In the genomic region with DNA sequence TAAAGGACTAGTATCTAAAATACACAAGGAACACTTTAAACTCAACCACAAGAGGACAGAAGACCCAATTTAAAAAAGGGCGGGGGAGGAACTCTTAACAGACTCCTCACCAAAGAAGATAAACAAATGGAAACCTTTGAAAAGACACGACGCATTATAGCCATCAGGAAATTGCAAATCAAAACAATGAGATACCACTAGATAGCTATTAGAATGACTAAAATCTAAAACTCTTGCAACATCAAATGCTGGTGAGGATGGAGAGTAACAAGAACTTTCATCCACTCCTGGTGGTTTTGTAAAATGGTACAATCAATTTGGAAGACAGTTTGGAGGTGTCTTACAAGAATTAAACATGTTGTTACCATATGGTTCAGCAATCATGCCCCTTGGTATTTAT, we compare ENCODE assay signal across 30 cellular contexts.
"Had no signal": no experiment of that assay in that cellular context is flagged by ENCODE, and none has a peak within 500 bp of the region (broad histone marks: within the 10 kb centered on the region; RNA-seq: fewer than 3 reads in every experiment).

No MANE protein-coding gene starts in this region.

- H3K9me3 ChIP-seq: colonic mucosa, esophagus squamous epithelium, lower lobe of right lung, prostate gland, right atrium auricular region, testis, tibial artery had no signal

- H3K36me3 ChIP-seq: colonic mucosa, esophagus squamous epithelium, heart right ventricle, lower lobe of right lung, prostate gland, right atrium auricular region, tibial artery had no signal

- H3K27ac ChIP-seq: colonic mucosa, esophagus squamous epithelium, heart right ventricle, lower lobe of right lung, prostate gland, right atrium auricular region, testis, tibial artery had no signal

- H3K9me3 Mint-ChIP-seq: nephron progenitor cell, type B pancreatic cell had no signal

- ATAC-seq: heart right ventricle; left colon; left ventricle myocardium superior; lower lobe of right lung; naive thymus-derived CD8-positive, alpha-beta T cell; sciatic nerve; stimulated activated effector memory CD8-positive, alpha-beta T cell treated with anti-CD3 and anti-CD28 coated beads, Interleukin-12 subunit alpha, Interleukin-12 subunit beta, amount 100 ng/mL, for 72 hours; stimulated activated naive CD8-positive, alpha-beta T cell treated with anti-CD3 and anti-CD28 coated beads, Interleukin-15, Interleukin-2, amounts not matched to agents 100 U/mL and 50 U/mL, for 24 hours had no signal

- H3K4me3 Mint-ChIP-seq: naive thymus-derived CD8-positive, alpha-beta T cell; nephron progenitor cell; stimulated activated effector memory CD8-positive, alpha-beta T cell treated with anti-CD3 and anti-CD28 coated beads, Interleukin-12 subunit alpha, Interleukin-12 subunit beta, amount 100 ng/mL, for 72 hours; type B pancreatic cell had no signal

- H3K4me2 ChIP-seq: smooth muscle cell had no signal

- H3K27me3 Mint-ChIP-seq: naive thymus-derived CD8-positive, alpha-beta T cell; type B pancreatic cell had no signal

- H3K4me3 ChIP-seq: colonic mucosa, esophagus squamous epithelium, heart right ventricle, lower lobe of right lung, prostate gland, right atrium auricular region, smooth muscle cell, testis, tibial artery had no signal

- H3K27me3 ChIP-seq: colonic mucosa, esophagus squamous epithelium, heart right ventricle, right atrium auricular region, testis, tibial artery had no signal

- H3K36me3 Mint-ChIP-seq: stimulated activated effector memory CD8-positive, alpha-beta T cell treated with anti-CD3 and anti-CD28 coated beads, Interleukin-12 subunit alpha, Interleukin-12 subunit beta, amount 100 ng/mL, for 72 hours; type B pancreatic cell had no signal

- H3K27ac Mint-ChIP-seq: naive thymus-derived CD8-positive, alpha-beta T cell; nephron progenitor cell; stimulated activated effector memory CD8-positive, alpha-beta T cell treated with anti-CD3 and anti-CD28 coated beads, Interleukin-12 subunit alpha, Interleukin-12 subunit beta, amount 100 ng/mL, for 72 hours; type B pancreatic cell had no signal

- DNase-seq: colonic mucosa; dermis blood vessel endothelial cell; effector memory CD4-positive, alpha-beta T cell; erythroblast; esophagus squamous epithelium; foreskin melanocyte; glutamatergic neuron; heart right ventricle; hippocampal formation; islet precursor cell; kidney glomerular epithelial cell; left colon; left ventricle myocardium superior; lower lobe of right lung; naive thymus-derived CD8-positive, alpha-beta T cell; nephron progenitor cell; nucleus accumbens; stimulated activated CD4-positive, alpha-beta T cell treated with anti-CD3 and anti-CD28 coated beads, Interleukin-2, amount 100 ng/mL, for 24 hours; stimulated activated CD4-positive, alpha-beta T cell treated with anti-CD3 and anti-CD28 coated beads, Interleukin-4, amount 100 ng/mL, for 24 hours; stimulated activated naive CD8-positive, alpha-beta T cell treated with anti-CD3 and anti-CD28 coated beads, Interleukin-15, Interleukin-2, amounts not matched to agents 100 U/mL and 50 U/mL, for 24 hours; substantia nigra; testis; tibial artery had no signal

- H3K4me1 Mint-ChIP-seq: naive thymus-derived CD8-positive, alpha-beta T cell; nephron progenitor cell; stimulated activated effector memory CD8-positive, alpha-beta T cell treated with anti-CD3 and anti-CD28 coated beads, Interleukin-12 subunit alpha, Interleukin-12 subunit beta, amount 100 ng/mL, for 72 hours had no signal

- FAIRE-seq: endothelial cell of umbilical vein had no signal

- H3K4me1 ChIP-seq: colonic mucosa, esophagus squamous epithelium, heart right ventricle, lower lobe of right lung, prostate gland, right atrium auricular region, testis, tibial artery had no signal
